ENCODE assay signal across 10 cellular contexts in genomic region chr15:75651810-75652543, GRCh38. TPM values are rescaled to one million over a fixed set of nuclear protein-coding genes. Genes with fewer than 3 reads are reported as not detected.
DNase-seq lines count a peak whose midpoint lies in the region; ATAC-seq and TF ChIP-seq lines count a peak whose summit lies in the region.
"Had no signal": no experiment of that assay in that cellular context is flagged by ENCODE, and none has a peak within 500 bp of the region (broad histone marks: within the 10 kb centered on the region; RNA-seq: fewer than 3 reads in every experiment).

No MANE protein-coding gene starts in this region.

- H3K9me3 ChIP-seq in mesenchymal stem cell (ENCODE audit: control insufficient read depth, low read length) (no peaks in the 10 kb centered on the region), tibial nerve (no peaks in the 10 kb centered on the region)

- H2AFZ ChIP-seq in mesenchymal stem cell (ENCODE audit: low read depth, low read length): no peak overlapping the region

- peak overlapping the region; percentile 30 to 71 for H3K4ac ChIP-seq in mesenchymal stem cell (ENCODE audit: low read depth in 1 of 2, low read length in 2 of 2)

- peak in 1 of 2 donors; percentile 17 for ATAC-seq in activated naive CD4-positive, alpha-beta T cell treated with anti-CD3 and anti-CD28 coated beads, Interleukin-2, amount 50 U/mL, for 72 hours

- H3K27me3 ChIP-seq in mesenchymal stem cell (ENCODE audit: control insufficient read depth in 1 of 2, insufficient read depth in 1 of 2, low read length in 2 of 2) (no peaks in the 10 kb centered on the region), tibial nerve (no peaks in the 10 kb centered on the region)

- peak overlapping the region; percentile 48 to 82 for H3K18ac ChIP-seq in mesenchymal stem cell (ENCODE audit: low read depth in 1 of 2, low read length in 2 of 2)

- no peak for TF ChIP-seq CTCF in MCF 10A (IDR thresholded peaks at IDR 0.05; ENCODE audit: unreplicated experiment)
- no peak for TF ChIP-seq CTCF in tibial nerve (IDR thresholded peaks at IDR 0.05)

- H3K4me1 ChIP-seq in mesenchymal stem cell (ENCODE audit: control insufficient read depth, insufficient read depth, low read depth, low read length) (peaks cover 52% of the 10 kb centered on the region), tibial nerve (peaks cover 0 to 80% (median 57%) of the 10 kb centered on the region in 4 donors)

- peak overlapping the region; percentile 28 to 77 for H3K27ac Mint-ChIP-seq in activated naive CD4-positive, alpha-beta T cell treated with anti-CD3 and anti-CD28 coated beads, Interleukin-2, amount 50 U/mL, for 72 hours
- no peak overlapping the region for H3K27ac Mint-ChIP-seq in MCF 10A (ENCODE audit: low read depth, unreplicated experiment)

- no peak for TF ChIP-seq POLR2A in tibial nerve (IDR thresholded peaks at IDR 0.05)

- H3K23ac ChIP-seq in mesenchymal stem cell (ENCODE audit: low read length in 2 of 2): peak overlapping the region in 1 of 2 experiments; percentile 46

- H4K8ac ChIP-seq in mesenchymal stem cell (ENCODE audit: low read length): peak overlapping the region; percentile 22

- peak overlapping the region; percentile 64 for H2AK5ac ChIP-seq in mesenchymal stem cell (ENCODE audit: low read length, severe bottlenecking)

- H4K91ac ChIP-seq in mesenchymal stem cell (ENCODE audit: low read length): no peak overlapping the region

- peak overlapping the region; percentile 87 for H3K4me3 Mint-ChIP-seq in MCF 10A (ENCODE audit: unreplicated experiment)

- peak overlapping the region; percentile 11 for H2BK120ac ChIP-seq in mesenchymal stem cell (ENCODE audit: low read depth, low read length)

- CTCF ChIA-PET in MCF 10A (lab: Yijun Ruan, JAX): interaction anchor here (0.6 to 3.5 kb wide), 5 partner anchors 14 to 198 kb away, joined by 3 to 9 read pairs (median 3); no protein-coding TSS in a partner anchor

- no peak for DNase-seq in activated naive CD4-positive, alpha-beta T cell treated with anti-CD3 and anti-CD28 coated beads, Interleukin-2, amount 50 U/mL, for 72 hours (ENCODE audit: low spot score in 2 of 2)
- DNase-seq in activated naive CD4-positive, alpha-beta T cell (lab: John Stamatoyannopoulos, UW): no peak
- no peak for DNase-seq in MCF 10A (ENCODE audit: unreplicated experiment)
- DNase-seq in mesenchymal stem cell: no peak
- no peak for DNase-seq in tibial nerve (ENCODE audit: low spot score in 2 of 2)
- DNase-seq in GF-D8 (lab: John Stamatoyannopoulos, UW): no peak
- no peak for DNase-seq in occipital lobe (lab: John Stamatoyannopoulos, UW)
- no peak for DNase-seq in NCI-H524 treated with DMSO at 0.1 percent for 48 hours (lab: John Stamatoyannopoulos, UW)
- DNase-seq: C1 segment of cervical spinal cord, NCI-H2107 had no signal

- peak overlapping the region; percentile 39 for H2BK5ac ChIP-seq in mesenchymal stem cell (ENCODE audit: low read depth, low read length, poor library complexity, severe bottlenecking)

- no peak overlapping the region for H3K27ac ChIP-seq in mesenchymal stem cell (ENCODE audit: low read length, poor library complexity, severe bottlenecking)
- peak overlapping the region in 3 of 4 donors; percentile 58 to 96 (median 74) for H3K27ac ChIP-seq in tibial nerve

- peak overlapping the region in 1 of 2 experiments; percentile 89 for H3K14ac ChIP-seq in mesenchymal stem cell (ENCODE audit: low read length in 2 of 2)

- H3K36me3 Mint-ChIP-seq in activated naive CD4-positive, alpha-beta T cell treated with anti-CD3 and anti-CD28 coated beads, Interleukin-2, amount 50 U/mL, for 72 hours: no peaks in the 10 kb centered on the region
- H3K36me3 Mint-ChIP-seq in MCF 10A (ENCODE audit: insufficient read depth, unreplicated experiment): peaks cover 39% of the 10 kb centered on the region

- no peak for TF ChIP-seq EP300 in tibial nerve (IDR thresholded peaks at IDR 0.05)

- no peaks in the 10 kb centered on the region for H3K27me3 Mint-ChIP-seq in MCF 10A (ENCODE audit: insufficient read depth, unreplicated experiment)

- peaks cover 70% of the 10 kb centered on the region for H3K4me1 Mint-ChIP-seq in MCF 10A (ENCODE audit: insufficient read depth, unreplicated experiment)

- H3K9me3 Mint-ChIP-seq in activated naive CD4-positive, alpha-beta T cell treated with anti-CD3 and anti-CD28 coated beads, Interleukin-2, amount 50 U/mL, for 72 hours: no peaks in the 10 kb centered on the region
- no peaks in the 10 kb centered on the region for H3K9me3 Mint-ChIP-seq in MCF 10A (ENCODE audit: unreplicated experiment)

- peak overlapping the region; percentile 58 for H3K4me2 ChIP-seq in mesenchymal stem cell (ENCODE audit: low read length, poor library complexity, severe bottlenecking)

- no TSS peak for BruUV-seq in MCF 10A (replicated peaks; lab: Mats Ljungman, UMichigan)

- WGBS in mesenchymal stem cell: 50% methylated on average over 2 of the region's 2 CpGs
- 67 to 71% methylated on average over 2 of the region's 2 CpGs for WGBS in tibial nerve, 2 donors

- peaks cover 62 to 68% of the 10 kb centered on the region in 2 experiments for H3K36me3 ChIP-seq in mesenchymal stem cell (ENCODE audit: control insufficient read depth in 1 of 2, insufficient read depth in 2 of 2, low read depth in 1 of 2, low read length in 2 of 2)
- peaks cover 0 to 51% (median 0%) of the 10 kb centered on the region in 3 donors for H3K36me3 ChIP-seq in tibial nerve

- POLR2A ChIA-PET in MCF 10A (lab: Yijun Ruan, JAX): interaction anchor here (0.6 to 8.2 kb wide), 7 partner anchors 9 to 158 kb away, joined by 3 to 120 read pairs (median 3); partner anchors contain the start of genes IMP3 and SNUPN

- peak overlapping the region in 1 of 2 experiments; percentile 65 for H2BK12ac ChIP-seq in mesenchymal stem cell (ENCODE audit: low read length in 2 of 2)

- intact Hi-C loops in MCF 10A (cut with micrococcal nuclease): no loop called here

- H3K79me1 ChIP-seq in mesenchymal stem cell (replicated peaks; ENCODE audit: low read length, poor library complexity, severe bottlenecking): peaks cover 14% of the 10 kb centered on the region

- H3K4me3 ChIP-seq in mesenchymal stem cell (ENCODE audit: insufficient read depth in 1 of 2, low read depth in 1 of 2, low read length in 2 of 2) (peak overlapping the region; percentile 2 to 94), tibial nerve (peak overlapping the region in 3 of 4 donors; percentile 13 to 74 (median 31))

- peak overlapping the region; percentile 98 for H3K9ac ChIP-seq in mesenchymal stem cell (ENCODE audit: low read length)

- H2BK15ac ChIP-seq in mesenchymal stem cell (ENCODE audit: low read depth, poor library complexity, severe bottlenecking): peak overlapping the region; percentile 26

RNA-seq across cellular contexts. Expression of gene SNX33, which starts 4.3 kb away (rescaled TPM):
- total RNA-seq in activated naive CD4-positive, alpha-beta T cell treated with anti-CD3 and anti-CD28 coated beads, Interleukin-2, amount 50 U/mL, for 72 hours: 1 to 10 TPM; 3.1 to 4.0 TPM
- total RNA-seq in MCF 10A (2022) (14.3 and 15.2 TPM in 2 replicates), tibial nerve (10 to 100 TPM; 29.7 to 44.9 (median 31.1) TPM), occipital lobe (1.4 TPM)
- 23.0 TPM for polyA plus RNA-seq in mesenchymal stem cell (2013, experiment 1 of 2)
- 22.6 TPM for polyA plus RNA-seq in mesenchymal stem cell (2013, experiment 2 of 2)

RNA-seq across cellular contexts. Expression of gene IMP3, which starts 12.0 kb away (rescaled TPM):
- total RNA-seq in activated naive CD4-positive, alpha-beta T cell treated with anti-CD3 and anti-CD28 coated beads, Interleukin-2, amount 50 U/mL, for 72 hours: 10 to 100 TPM; 66.5 to 93.8 TPM
- 45.8 and 58.0 TPM in 2 replicates for total RNA-seq in MCF 10A (2022)
- 49.0 TPM for polyA plus RNA-seq in mesenchymal stem cell (2013, experiment 1 of 2)
- 48.8 TPM for polyA plus RNA-seq in mesenchymal stem cell (2013, experiment 2 of 2)
- total RNA-seq in tibial nerve: 100 to 1,000 TPM; 163 to 179 (median 170) TPM
- 35.9 TPM for total RNA-seq in occipital lobe

RNA-seq across cellular contexts. Expression of gene SNUPN, which starts 26.5 kb away (rescaled TPM):
- 10 to 100 TPM; 36.1 to 37.3 TPM for total RNA-seq in activated naive CD4-positive, alpha-beta T cell treated with anti-CD3 and anti-CD28 coated beads, Interleukin-2, amount 50 U/mL, for 72 hours
- total RNA-seq in MCF 10A (2022) (23.9 and 28.9 TPM in 2 replicates), tibial nerve (10 to 100 TPM; 16.3 to 35.1 (median 23.7) TPM), occipital lobe (26.0 TPM)
- polyA plus RNA-seq in mesenchymal stem cell (2013, experiment 1 of 2): 21.7 TPM
- 20.5 TPM for polyA plus RNA-seq in mesenchymal stem cell (2013, experiment 2 of 2)
